8 cellular contexts compared by ENCODE assay signal in the genomic region with DNA sequence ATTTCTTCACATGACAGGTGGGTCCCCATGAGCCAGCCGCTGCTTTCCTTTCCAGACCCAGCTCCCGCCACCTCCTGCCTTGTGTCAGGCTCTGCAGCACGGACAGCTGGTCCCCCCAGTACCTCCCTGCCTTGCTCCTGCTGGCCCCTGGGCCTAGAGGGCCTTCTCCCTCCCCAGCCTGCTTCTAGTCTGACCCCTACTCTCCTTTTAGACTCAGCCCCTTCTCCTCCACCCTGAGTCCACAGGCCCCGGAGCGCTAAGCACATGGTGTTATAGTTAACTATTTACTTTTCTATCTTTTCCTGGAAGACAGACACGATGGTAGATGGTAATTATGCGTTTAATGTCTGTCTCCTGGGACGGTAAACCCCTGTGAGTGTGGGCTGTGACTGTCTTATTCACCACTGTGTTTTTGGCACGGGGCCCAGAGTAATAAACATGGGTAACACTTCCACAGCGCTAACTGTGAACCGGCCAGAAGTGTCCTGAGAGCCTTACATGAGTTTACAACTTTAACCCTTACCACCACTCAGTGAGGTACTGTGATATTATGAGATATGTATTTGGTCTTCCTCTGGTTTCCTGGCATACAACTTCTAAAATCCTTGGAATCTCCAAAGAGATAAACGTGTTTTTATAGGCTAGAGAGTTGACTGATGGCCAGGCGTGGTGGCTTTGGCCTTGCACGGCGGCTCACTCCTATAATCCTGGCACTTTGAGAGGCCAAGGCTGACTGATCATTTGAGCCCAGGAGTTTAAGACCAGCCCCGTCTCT. TPM values are rescaled to one million over a fixed set of nuclear protein-coding genes. Genes with fewer than 3 reads are reported as not detected.
A peak's percentile ranks its signal among the peaks of the same experiment; 100 is the strongest.
DNase-seq lines count a peak whose midpoint lies in the region; ATAC-seq, FAIRE-seq and TF ChIP-seq lines count a peak whose summit lies in the region.

No MANE protein-coding gene starts in this region.

- H3K4me3 ChIP-seq in A549, result no peak overlapping the region
- H3K4me3 ChIP-seq in endodermal cell (ENCODE audit: low read length), result no peak overlapping the region
- H3K4me3 ChIP-seq in neutrophil (ENCODE audit: low read depth in 1 of 2, low read length in 1 of 2), result no peak overlapping the region

- TF ChIP-seq CTCF in A549 (IDR thresholded peaks at IDR 0.05), result no peak
- no peak for TF ChIP-seq CTCF in endodermal cell (conservative IDR thresholded peaks at IDR 0.05)
- no peak for TF ChIP-seq CTCF in neutrophil (IDR thresholded peaks at IDR 0.05)

- TF ChIP-seq EP300 in A549 (IDR thresholded peaks at IDR 0.05), result no peak

- peaks cover 12% of the 10 kb centered on the region for H3K36me3 Mint-ChIP-seq in endodermal cell (ENCODE audit: low read depth)

- H3K4me2 ChIP-seq in A549, result peak overlapping the region; percentile 38

- ATAC-seq in A549 (peak; percentile 34 to 74; a peak in 5 of 6 replicates), GM19328 (IDR thresholded peaks at IDR 0.05; ENCODE audit: unreplicated experiment) (no peak), HG02798 (IDR thresholded peaks at IDR 0.05; ENCODE audit: poor library complexity, unreplicated experiment) (no peak)

- peaks cover 26% of the 10 kb centered on the region for H3K4me1 ChIP-seq in A549
- no peaks in the 10 kb centered on the region for H3K4me1 ChIP-seq in endodermal cell (ENCODE audit: control insufficient read depth, insufficient read depth, low read length)
- peaks cover 11 to 13% of the 10 kb centered on the region in 2 experiments for H3K4me1 ChIP-seq in neutrophil (ENCODE audit: control insufficient read depth in 1 of 2, insufficient read depth in 1 of 2, low read depth in 1 of 2, low read length in 1 of 2)

- H3K9me3 ChIP-seq in A549 (no peaks in the 10 kb centered on the region), endodermal cell (ENCODE audit: control insufficient read depth, low read length) (no peaks in the 10 kb centered on the region), neutrophil (no peaks in the 10 kb centered on the region)

- TF ChIP-seq RAD21 in A549 (conservative IDR thresholded peaks at IDR 0.05 in 1 of 2, IDR thresholded peaks at IDR 0.05 in 1 of 2), result no peak

- H3K4me1 Mint-ChIP-seq in endodermal cell, result no peaks in the 10 kb centered on the region

- FAIRE-seq in A549 (lab: Jason Lieb, UNC), result no peak

- no peak overlapping the region for H3K9ac ChIP-seq in endodermal cell (ENCODE audit: extremely low read depth, low read length, poor library complexity, severe bottlenecking)

- no peaks in the 10 kb centered on the region for H3K27me3 ChIP-seq in endodermal cell (ENCODE audit: control insufficient read depth, insufficient read depth, low read length, poor library complexity, severe bottlenecking)
- H3K27me3 ChIP-seq in neutrophil, result no peaks in the 10 kb centered on the region

- no peak overlapping the region for H3K4me3 Mint-ChIP-seq in endodermal cell

- CTCF ChIA-PET in A549 (lab: Yijun Ruan, JAX), result interaction anchor here (1.0 to 2.2 kb wide), 4 partner anchors 18 to 252 kb away, joined by 4 to 13 read pairs (median 6); no protein-coding TSS in a partner anchor

- WGBS in A549 (ENCODE audit: missing lambda C conversion rate), result 46% methylated on average over 16 of the region's 16 CpGs
- 90 to 94% methylated on average over 10 to 16 of the region's 16 CpGs for WGBS in endodermal cell (ENCODE audit: insufficient coverage in 1 of 2, insufficient read length in 1 of 2), 2 experiments

- H3K36me3 ChIP-seq in endodermal cell (ENCODE audit: control insufficient read depth, insufficient read depth, low read length) (no peaks in the 10 kb centered on the region), neutrophil (peaks cover 54% of the 10 kb centered on the region)

- no peak for TF ChIP-seq POLR2A in A549 (IDR thresholded peaks at IDR 0.05; ENCODE audit: low read length)

- H3K27me3 Mint-ChIP-seq in endodermal cell (ENCODE audit: insufficient read depth), result no peaks in the 10 kb centered on the region

- peak overlapping the region; percentile 14 for H3K27ac Mint-ChIP-seq in endodermal cell

- peak overlapping the region; percentile 36 to 48; a peak in 4 of 6 replicates for H3K27ac ChIP-seq in A549
- H3K27ac ChIP-seq in endodermal cell (ENCODE audit: low read depth, low read length), result no peak overlapping the region
- peak overlapping the region; percentile 0 for H3K27ac ChIP-seq in neutrophil

- POLR2A ChIA-PET in A549 (lab: Yijun Ruan, JAX), result no interaction called here

- H3K9me3 Mint-ChIP-seq in endodermal cell, result no peaks in the 10 kb centered on the region

- DNase-seq in A549 (ENCODE audit: low read depth in 1 of 2, low spot score in 1 of 2) (peak in 1 of 2 experiments; percentile 30), H4 (ENCODE audit: low spot score) (peak; percentile 76), NCI-H524 (lab: John Stamatoyannopoulos, UW) (peak; percentile 99), endodermal cell (no peak), dedifferentiated amniotic fluid mesenchymal stem cell (ENCODE audit: extremely low spot score) (no peak)

TF ChIP-seq in A549, 52 proteins besides CTCF, POLR2A, EP300 and RAD21:
- TF ChIP-seq ZNF302 (CRISPR knock-in tag; IDR thresholded peaks at IDR 0.05) (no peak), MAZ (IDR thresholded peaks at IDR 0.05; ENCODE audit: borderline replicate concordance, low read depth, low read length) (no peak), GATA3 (IDR thresholded peaks at IDR 0.05; ENCODE audit: borderline replicate concordance) (no peak), TP53 (CRISPR knock-in tag; IDR thresholded peaks at IDR 0.05) (no peak), MYC (IDR thresholded peaks at IDR 0.05; ENCODE audit: borderline replicate concordance, low read length) (no peak), KDM1A (IDR thresholded peaks at IDR 0.05; ENCODE audit: low read depth) (no peak), NR3C1 (IDR thresholded peaks at IDR 0.05) (no peak), NFE2L2 (conservative IDR thresholded peaks at IDR 0.05; ENCODE audit: low read length) (no peak), RFX5 (IDR thresholded peaks at IDR 0.05) (no peak), CEBPB (IDR thresholded peaks at IDR 0.05) (no peak), FOSB (CRISPR knock-in tag; IDR thresholded peaks at IDR 0.05) (no peak), SMC3 (IDR thresholded peaks at IDR 0.05) (no peak)
- TF ChIP-seq, protein P1, sequence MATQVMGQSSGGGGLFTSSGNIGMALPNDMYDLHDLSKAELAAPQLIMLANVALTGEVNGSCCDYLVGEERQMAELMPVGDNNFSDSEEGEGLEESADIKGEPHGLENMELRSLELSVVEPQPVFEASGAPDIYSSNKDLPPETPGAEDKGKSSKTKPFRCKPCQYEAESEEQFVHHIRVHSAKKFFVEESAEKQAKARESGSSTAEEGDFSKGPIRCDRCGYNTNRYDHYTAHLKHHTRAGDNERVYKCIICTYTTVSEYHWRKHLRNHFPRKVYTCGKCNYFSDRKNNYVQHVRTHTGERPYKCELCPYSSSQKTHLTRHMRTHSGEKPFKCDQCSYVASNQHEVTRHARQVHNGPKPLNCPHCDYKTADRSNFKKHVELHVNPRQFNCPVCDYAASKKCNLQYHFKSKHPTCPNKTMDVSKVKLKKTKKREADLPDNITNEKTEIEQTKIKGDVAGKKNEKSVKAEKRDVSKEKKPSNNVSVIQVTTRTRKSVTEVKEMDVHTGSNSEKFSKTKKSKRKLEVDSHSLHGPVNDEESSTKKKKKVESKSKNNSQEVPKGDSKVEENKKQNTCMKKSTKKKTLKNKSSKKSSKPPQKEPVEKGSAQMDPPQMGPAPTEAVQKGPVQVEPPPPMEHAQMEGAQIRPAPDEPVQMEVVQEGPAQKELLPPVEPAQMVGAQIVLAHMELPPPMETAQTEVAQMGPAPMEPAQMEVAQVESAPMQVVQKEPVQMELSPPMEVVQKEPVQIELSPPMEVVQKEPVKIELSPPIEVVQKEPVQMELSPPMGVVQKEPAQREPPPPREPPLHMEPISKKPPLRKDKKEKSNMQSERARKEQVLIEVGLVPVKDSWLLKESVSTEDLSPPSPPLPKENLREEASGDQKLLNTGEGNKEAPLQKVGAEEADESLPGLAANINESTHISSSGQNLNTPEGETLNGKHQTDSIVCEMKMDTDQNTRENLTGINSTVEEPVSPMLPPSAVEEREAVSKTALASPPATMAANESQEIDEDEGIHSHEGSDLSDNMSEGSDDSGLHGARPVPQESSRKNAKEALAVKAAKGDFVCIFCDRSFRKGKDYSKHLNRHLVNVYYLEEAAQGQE (IDR thresholded peaks at IDR 0.05), result no peak

RNA-seq across cellular contexts. Expression of a gene that starts 41.2 kb away (rescaled TPM):
- polyA plus RNA-seq in A549 (2011; rRNA removed) (14.4 and 17.9 TPM in 2 replicates), A549 (2017; fragmentation: RNase III; extraction: RNeasy Plus Mini Kit Qiagen cat#74134 plus additional on column Dnase treatment) (17.5 to 19.4 TPM (median 18.2 TPM) in 3 replicates)
- 13.3 and 15.7 TPM in 2 replicates for polyA plus RNA-seq in A549 (2012; cell fraction: cytosol; rRNA removed)
- polyA plus RNA-seq in A549 (2012; cell fraction: nucleus; rRNA removed), result 36.5 and 41.5 TPM in 2 replicates
- polyA minus RNA-seq in A549 (2011; rRNA and poly(A)+ RNA removed), result 25.3 and 26.0 TPM in 2 replicates
- 31.2 and 33.8 TPM in 2 replicates for total RNA-seq in H4 (2014; rRNA removed; shearing (Covaris generic))
- 10 to 100 TPM; 26.7 to 33.9 TPM for total RNA-seq in endodermal cell
- polyA plus RNA-seq in endodermal cell (2013, experiment 1 of 2), result 19.3 TPM
- 18.8 TPM for polyA plus RNA-seq in endodermal cell (2013, experiment 2 of 2)

Comparison
In these comparisons a context has a peak if more than half of its experiments do, and no peak if none do; other contexts are left out.
1. ATAC-seq: peak in A549 (2 of 2); none in GM19328 (single experiment) and HG02798 (single experiment).
2. DNase-seq: peak in H4 (single experiment) and NCI-H524 (2 of 2); none in endodermal cell (single experiment) and dedifferentiated amniotic fluid mesenchymal stem cell (single experiment).